8 cellular contexts compared by ENCODE assay signal in the genomic region with DNA sequence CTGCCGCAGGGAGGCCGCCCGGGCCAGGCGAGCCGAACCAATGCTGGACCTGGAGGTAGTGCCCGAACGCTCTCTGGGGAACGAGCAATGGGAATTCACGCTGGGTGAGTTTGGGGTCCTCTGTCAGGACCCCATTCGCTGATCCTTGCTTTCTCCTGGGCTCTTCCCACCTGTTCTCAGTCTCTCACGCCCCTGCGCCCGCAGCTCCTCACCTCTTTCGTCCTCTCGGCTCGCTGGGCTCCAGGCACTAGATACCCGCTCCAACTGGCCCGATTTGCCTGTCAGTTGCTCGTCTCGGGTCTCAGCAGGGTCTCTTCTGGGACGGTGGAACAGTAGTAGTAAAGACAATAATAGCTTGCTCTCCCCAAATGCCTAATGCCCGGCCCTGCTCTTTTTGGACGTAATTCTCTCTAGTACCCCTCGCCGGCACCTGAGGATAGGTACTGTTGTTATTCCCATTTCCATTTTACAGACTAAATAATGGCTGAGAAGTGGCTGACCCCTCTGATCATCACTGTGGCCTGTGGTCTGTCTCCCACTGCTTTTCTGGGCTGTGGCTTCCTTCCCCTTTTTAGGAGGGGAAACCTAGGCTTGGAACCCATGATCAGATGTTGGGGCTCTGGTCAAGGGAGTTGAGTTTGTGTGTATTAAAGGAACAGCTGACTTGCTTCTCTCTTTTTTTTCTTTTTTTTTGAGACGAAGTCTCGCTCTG. TPM values are rescaled to one million over a fixed set of nuclear protein-coding genes. Genes with fewer than 3 reads are reported as not detected.
DNase-seq lines count a peak whose midpoint lies in the region; ATAC-seq and TF ChIP-seq lines count a peak whose summit lies in the region.

No MANE protein-coding gene starts in this region.

- H2AFZ ChIP-seq in PC-3 (ENCODE audit: low read length): peak overlapping the region; percentile 94

- H3K4me3 ChIP-seq in Caco-2 (ENCODE audit: low read depth, low read length) (peak overlapping the region; percentile 67), PC-3 (ENCODE audit: low read length) (peak overlapping the region; percentile 95), dorsolateral prefrontal cortex (peak overlapping the region; percentile 43 to 100 (median 97)), mucosa of stomach (ENCODE audit: low read length) (peak overlapping the region; percentile 34)

- no peak for TF ChIP-seq CTCF in Caco-2 (IDR thresholded peaks at IDR 0.05; ENCODE audit: insufficient read depth in 1 of 2, low read depth in 1 of 2, low read length in 1 of 2, severe bottlenecking in 1 of 2, unreplicated experiment in 1 of 2)
- TF ChIP-seq CTCF in PC-3 (conservative IDR thresholded peaks at IDR 0.05; ENCODE audit: low read depth, low read length): no peak
- no peak for TF ChIP-seq CTCF in dorsolateral prefrontal cortex (IDR thresholded peaks at IDR 0.05 in 54 of 56, conservative IDR thresholded peaks at IDR 0.05 in 2 of 56; ENCODE audit: low read depth in 1 of 56, partially characterized antibody in 56 of 56)

- H3K9me3 ChIP-seq in Caco-2: no peaks in the 10 kb centered on the region
- no peaks in the 10 kb centered on the region for H3K9me3 ChIP-seq in PC-3 (ENCODE audit: low read length)
- H3K9me3 ChIP-seq in mucosa of stomach (ENCODE audit: control insufficient read depth, low read length): no peaks in the 10 kb centered on the region

- H3K9me2 ChIP-seq in PC-3 (replicated peaks; ENCODE audit: low read length): no peaks in the 10 kb centered on the region

- BruUV-seq in Caco-2 (replicated peaks; lab: Mats Ljungman, UMichigan): no TSS peak
- TSS peak; percentile 32 for BruUV-seq in PC-3 (replicated peaks; lab: Mats Ljungman, UMichigan)

- peaks cover 53% of the 10 kb centered on the region for H3K79me2 ChIP-seq in PC-3 (ENCODE audit: low read length)

- 0 out of 2 replicates have a peak, but pooled peaks cover 2% of the 10 kb centered on the region for H3K36me3 ChIP-seq in Caco-2 (ENCODE audit: control insufficient read depth, insufficient read depth, low read length)
- no peaks in the 10 kb centered on the region for H3K36me3 ChIP-seq in PC-3 (ENCODE audit: low read depth, low read length)
- no peaks in the 10 kb centered on the region for H3K36me3 ChIP-seq in mucosa of stomach (ENCODE audit: control insufficient read depth, insufficient read depth, low read length)

- no peaks in the 10 kb centered on the region for H3F3A ChIP-seq in PC-3 (ENCODE audit: low read length, unreplicated experiment)

- peak overlapping the region; percentile 97 for H3K4me3 Mint-ChIP-seq in Caco-2 (ENCODE audit: unreplicated experiment)

- DNase-seq in Caco-2 (no peak), PC-3 (no peak), dorsolateral prefrontal cortex (no peak), NCI-H524 treated with DMSO at 0.1 percent for 48 hours (lab: John Stamatoyannopoulos, UW) (no peak), NCI-H1105 (lab: John Stamatoyannopoulos, UW) (no peak)

- H3K9me3 Mint-ChIP-seq in Caco-2 (ENCODE audit: unreplicated experiment): no peaks in the 10 kb centered on the region

- ATAC-seq in GM21723 (IDR thresholded peaks at IDR 0.05; ENCODE audit: unreplicated experiment) (peak; percentile 2), PC-3 (peak; percentile 51), GM18861 (IDR thresholded peaks at IDR 0.05; ENCODE audit: unreplicated experiment) (no peak)

- peaks cover 44% of the 10 kb centered on the region for H3K4me1 ChIP-seq in Caco-2
- peaks cover 35% of the 10 kb centered on the region for H3K4me1 ChIP-seq in PC-3 (ENCODE audit: insufficient read depth, low read length)
- peaks cover 39% of the 10 kb centered on the region for H3K4me1 ChIP-seq in mucosa of stomach (ENCODE audit: control insufficient read depth, insufficient read depth, low read length)

- POLR2A ChIA-PET in Caco-2 (lab: Charles Lee): no interaction called here
- POLR2A ChIA-PET in PC-3 (lab: Charles Lee; ENCODE audit: unreplicated experiment): no interaction called here

- intact Hi-C loops in Caco-2 (cut with micrococcal nuclease; ENCODE audit: unreplicated experiment): no loop called here
- intact Hi-C loops in PC-3 (cut with micrococcal nuclease): no loop called here
- intact Hi-C loops in dorsolateral prefrontal cortex (cut with DNase I): no loop called here

- peak overlapping the region; percentile 75 for H3K9ac ChIP-seq in PC-3 (ENCODE audit: low read length)
- peak overlapping the region; percentile 75 for H3K9ac ChIP-seq in mucosa of stomach (ENCODE audit: low read length)

- no peaks in the 10 kb centered on the region for H3K27me3 Mint-ChIP-seq in Caco-2 (ENCODE audit: insufficient read depth, unreplicated experiment)

- H3K4me2 ChIP-seq in PC-3 (ENCODE audit: low read length): peak overlapping the region; percentile 91

- H3K27ac ChIP-seq in PC-3 (ENCODE audit: low read length): no peak overlapping the region
- peak overlapping the region in 58 of 59 donors; percentile 4 to 97 (median 90) for H3K27ac ChIP-seq in dorsolateral prefrontal cortex

- H3K36me3 Mint-ChIP-seq in Caco-2 (ENCODE audit: insufficient read depth, unreplicated experiment): peaks cover 45% of the 10 kb centered on the region

- no peaks in the 10 kb centered on the region for H3K27me3 ChIP-seq in Caco-2 (replicated peaks; ENCODE audit: control insufficient read depth, insufficient read depth, low read length)
- no peaks in the 10 kb centered on the region for H3K27me3 ChIP-seq in PC-3 (ENCODE audit: low read length)
- H3K27me3 ChIP-seq in dorsolateral prefrontal cortex: no peaks in the 10 kb centered on the region
- H3K27me3 ChIP-seq in mucosa of stomach (ENCODE audit: control insufficient read depth, insufficient read depth, low read length): no peaks in the 10 kb centered on the region

- peak overlapping the region; percentile 93 for H3K27ac Mint-ChIP-seq in Caco-2 (ENCODE audit: unreplicated experiment)

- H3K4me1 Mint-ChIP-seq in Caco-2 (ENCODE audit: low read depth, unreplicated experiment): peaks cover 34% of the 10 kb centered on the region

- H4K20me1 ChIP-seq in PC-3 (ENCODE audit: low read length): 0 out of 2 replicates have a peak, but pooled peaks cover 4% of the 10 kb centered on the region

- CTCF ChIA-PET in Caco-2 (lab: Charles Lee): interaction anchor here (0.5 to 0.9 kb wide), 3 partner anchors 17 to 92 kb away, joined by 3 to 5 read pairs (median 3); no protein-coding TSS in a partner anchor
- CTCF ChIA-PET in PC-3 (lab: Charles Lee): interaction anchor here (0.9 kb wide), 1 partner anchor 92 kb away, joined by 3 read pairs; no protein-coding TSS in a partner anchor

RNA-seq across cellular contexts. Expression of gene PHAF1, which starts 0.6 kb away (rescaled TPM):
- total RNA-seq in Caco-2 (2022): 34.4 and 38.5 TPM in 2 replicates
- total RNA-seq in PC-3 (2014; rRNA removed): 12.4 and 18.8 TPM in 2 replicates
- total RNA-seq in dorsolateral prefrontal cortex: 10 to 100 TPM; 19.1 to 43.4 (median 33.0) TPM

RNA-seq across cellular contexts. Expression of gene B3GNT9, which starts 40.5 kb away (rescaled TPM):
- 11.6 and 11.7 TPM in 2 replicates for total RNA-seq in Caco-2 (2022)
- 2.3 and 2.8 TPM in 2 replicates for total RNA-seq in PC-3 (2014; rRNA removed)
- total RNA-seq in dorsolateral prefrontal cortex: 10 to 100 TPM in 75 of 120 experiments, 1 to 10 TPM in 45; 4.8 to 23.7 (median 10.6) TPM

RNA-seq across cellular contexts. Expression of gene TRADD, which starts 49.4 kb away (rescaled TPM):
- total RNA-seq in Caco-2 (2022): 16.8 and 18.3 TPM in 2 replicates
- 19.4 and 26.6 TPM in 2 replicates for total RNA-seq in PC-3 (2014; rRNA removed)
- 10 to 100 TPM in 84 of 120 experiments, 1 to 10 TPM in 36; 5.6 to 19.5 (median 11.5) TPM for total RNA-seq in dorsolateral prefrontal cortex

RNA-seq across cellular contexts. Expression of gene FBXL8, which starts 49.5 kb away (rescaled TPM):
- total RNA-seq in Caco-2 (2022): 27.6 and 31.5 TPM in 2 replicates
- total RNA-seq in PC-3 (2014; rRNA removed): 8.7 and 13.1 TPM in 2 replicates
- 10 to 100 TPM in 61 of 120 experiments, 1 to 10 TPM in 59; 3.8 to 25.4 (median 10.2) TPM for total RNA-seq in dorsolateral prefrontal cortex

RNA-seq across cellular contexts. Expression of gene HSF4, which starts 54.3 kb away (rescaled TPM):
- 39.4 and 52.0 TPM in 2 replicates for total RNA-seq in Caco-2 (2022)
- total RNA-seq in PC-3 (2014; rRNA removed): 20.6 and 24.8 TPM in 2 replicates
- 100 to 1,000 TPM in 95 of 120 experiments, 10 to 100 TPM in 25; 73.3 to 206 (median 120) TPM for total RNA-seq in dorsolateral prefrontal cortex

Comparison
In these comparisons a context has a peak if more than half of its experiments do, and no peak if none do; other contexts are left out.
1. H3K4me3 ChIP-seq: peak in every context shown above with its lines; median percentile 97 in dorsolateral prefrontal cortex; 95 in PC-3; 67 in Caco-2; 34 in mucosa of stomach.